Comparison of ENCODE assay signal across 1 cellular context in the genomic region with DNA sequence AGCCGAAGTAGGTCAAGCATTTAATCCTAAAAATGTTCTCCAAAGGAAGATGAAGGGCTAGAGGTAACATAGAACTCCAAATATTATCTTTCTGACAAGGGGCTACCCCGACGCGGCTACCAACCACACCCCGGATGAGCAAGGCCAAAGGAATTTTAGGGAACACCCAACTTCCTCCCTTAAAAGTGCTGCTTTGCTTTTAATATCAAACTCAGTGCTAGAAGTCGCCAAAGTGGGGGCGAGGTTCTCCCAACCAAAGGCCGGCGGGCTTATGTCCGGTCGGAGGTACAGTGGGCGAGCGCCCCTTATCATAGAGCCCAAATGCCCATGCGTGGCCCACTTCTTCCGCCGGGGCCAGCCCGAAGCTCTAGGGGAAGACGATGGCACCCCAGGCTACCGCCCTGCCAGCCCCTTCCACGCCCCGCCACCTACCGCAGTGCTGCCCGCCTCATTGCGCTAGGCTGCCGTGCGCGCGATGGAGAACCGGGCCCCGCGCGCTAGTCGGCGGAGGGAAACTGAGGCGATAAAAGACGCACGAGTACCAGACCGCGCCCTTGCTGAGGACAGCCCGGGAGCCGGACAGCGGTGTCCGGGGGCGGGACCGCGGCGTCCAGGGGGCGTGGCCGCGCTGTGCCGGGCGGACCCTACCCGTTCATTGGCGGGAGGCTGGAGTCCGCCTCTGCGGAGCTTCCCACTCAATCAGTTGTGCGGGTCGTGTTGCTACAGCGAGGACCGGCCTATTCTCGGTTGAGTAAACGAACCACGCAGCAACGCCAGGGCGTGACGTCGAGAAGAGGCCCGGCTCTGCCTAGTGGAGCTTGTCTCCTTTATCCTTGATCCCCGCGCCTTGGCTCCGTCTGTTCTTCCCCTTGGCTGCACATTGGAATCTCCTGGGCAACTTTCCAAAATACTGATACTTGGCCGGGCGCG.
A peak's percentile ranks its signal among the peaks of the same experiment; 100 is the strongest.
TF ChIP-seq lines count a peak whose summit lies in the region.

Gene ACOT9, minus strand, starts transcription at position 584 of the 930 bp plus-strand sequence. Its CDS starts 132 bp downstream, at position 452.

TF ChIP-seq in A549, 52 proteins besides CTCF, POLR2A, EP300 and RAD21 (continued from another document):
- TF ChIP-seq POLR2AphosphoS2 (conservative IDR thresholded peaks at IDR 0.05; ENCODE audit: low read length), result no peak
- no peak for TF ChIP-seq RNF2 (IDR thresholded peaks at IDR 0.05; ENCODE audit: borderline replicate concordance, low read depth)
- no peak; the same call in 1 of the 2 replicates for TF ChIP-seq TFCP2L1 (CRISPR knock-in tag; IDR thresholded peaks at IDR 0.05)
- no peak for TF ChIP-seq ATOH8 (CRISPR knock-in tag; IDR thresholded peaks at IDR 0.05; ENCODE audit: low read depth)
- TF ChIP-seq CBX2 (IDR thresholded peaks at IDR 0.05; ENCODE audit: borderline replicate concordance, low read depth), result no peak
- TF ChIP-seq, protein P1, sequence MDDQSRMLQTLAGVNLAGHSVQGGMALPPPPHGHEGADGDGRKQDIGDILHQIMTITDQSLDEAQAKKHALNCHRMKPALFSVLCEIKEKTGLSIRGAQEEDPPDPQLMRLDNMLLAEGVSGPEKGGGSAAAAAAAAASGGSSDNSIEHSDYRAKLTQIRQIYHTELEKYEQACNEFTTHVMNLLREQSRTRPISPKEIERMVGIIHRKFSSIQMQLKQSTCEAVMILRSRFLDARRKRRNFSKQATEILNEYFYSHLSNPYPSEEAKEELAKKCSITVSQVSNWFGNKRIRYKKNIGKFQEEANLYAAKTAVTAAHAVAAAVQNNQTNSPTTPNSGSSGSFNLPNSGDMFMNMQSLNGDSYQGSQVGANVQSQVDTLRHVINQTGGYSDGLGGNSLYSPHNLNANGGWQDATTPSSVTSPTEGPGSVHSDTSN (IDR thresholded peaks at IDR 0.05), result no peak
- no peak for TF ChIP-seq CHD2 (IDR thresholded peaks at IDR 0.05; ENCODE audit: low read length, partially characterized antibody)
- no peak for TF ChIP-seq KDM1A (IDR thresholded peaks at IDR 0.05; ENCODE audit: low read depth)
- TF ChIP-seq ESRRA (IDR thresholded peaks at IDR 0.05; ENCODE audit: borderline replicate concordance, low read length), result no peak
- no peak for TF ChIP-seq NFE2L2 (conservative IDR thresholded peaks at IDR 0.05; ENCODE audit: low read length)
- no peak for TF ChIP-seq MAFK (IDR thresholded peaks at IDR 0.05; ENCODE audit: partially characterized antibody)
- TF ChIP-seq TP53 (CRISPR knock-in tag; IDR thresholded peaks at IDR 0.05), result no peak
- no peak for TF ChIP-seq FOXS1 (CRISPR knock-in tag; IDR thresholded peaks at IDR 0.05)
- TF ChIP-seq CEBPB (IDR thresholded peaks at IDR 0.05), result no peak
- no peak for TF ChIP-seq KDM5A (IDR thresholded peaks at IDR 0.05)
- no peak for TF ChIP-seq CBX8 (IDR thresholded peaks at IDR 0.05)
- TF ChIP-seq MAZ (IDR thresholded peaks at IDR 0.05; ENCODE audit: borderline replicate concordance, low read depth, low read length), result no peak
- 0 out of 2 replicates have a peak, but pooled peaks have one; percentile 24 for TF ChIP-seq RARB (CRISPR knock-in tag; IDR thresholded peaks at IDR 0.05)
- no peak for TF ChIP-seq ZC3H11A (IDR thresholded peaks at IDR 0.05)
- TF ChIP-seq EHMT2 (IDR thresholded peaks at IDR 0.05; ENCODE audit: low read depth), result no peak
- no peak for TF ChIP-seq NPAS2 (CRISPR knock-in tag; IDR thresholded peaks at IDR 0.05; ENCODE audit: borderline replicate concordance)
- TF ChIP-seq SMC3 (IDR thresholded peaks at IDR 0.05), result no peak
- no peak for TF ChIP-seq GATA3 (IDR thresholded peaks at IDR 0.05; ENCODE audit: borderline replicate concordance)
- no peak for TF ChIP-seq JUNB (IDR thresholded peaks at IDR 0.05)
- TF ChIP-seq CHD4 (IDR thresholded peaks at IDR 0.05; ENCODE audit: borderline replicate concordance), result no peak
- TF ChIP-seq SREBF2 (IDR thresholded peaks at IDR 0.05), result no peak
- TF ChIP-seq, protein P2, sequence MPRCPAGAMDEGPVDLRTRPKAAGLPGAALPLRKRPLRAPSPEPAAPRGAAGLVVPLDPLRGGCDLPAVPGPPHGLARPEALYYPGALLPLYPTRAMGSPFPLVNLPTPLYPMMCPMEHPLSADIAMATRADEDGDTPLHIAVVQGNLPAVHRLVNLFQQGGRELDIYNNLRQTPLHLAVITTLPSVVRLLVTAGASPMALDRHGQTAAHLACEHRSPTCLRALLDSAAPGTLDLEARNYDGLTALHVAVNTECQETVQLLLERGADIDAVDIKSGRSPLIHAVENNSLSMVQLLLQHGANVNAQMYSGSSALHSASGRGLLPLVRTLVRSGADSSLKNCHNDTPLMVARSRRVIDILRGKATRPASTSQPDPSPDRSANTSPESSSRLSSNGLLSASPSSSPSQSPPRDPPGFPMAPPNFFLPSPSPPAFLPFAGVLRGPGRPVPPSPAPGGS (IDR thresholded peaks at IDR 0.05), result 0 out of 3 replicates have a peak, but pooled peaks have one; percentile 25
